ENCODE assay signal across 22 cellular contexts in genomic region chr6:98840385-98840784, GRCh38. TPM values are rescaled to one million over a fixed set of nuclear protein-coding genes. Genes with fewer than 3 reads are reported as not detected.
DNase-seq lines count a peak whose midpoint lies in the region; ATAC-seq, FAIRE-seq and TF ChIP-seq lines count a peak whose summit lies in the region.
"Had no signal": no experiment of that assay in that cellular context is flagged by ENCODE, and none has a peak within 500 bp of the region (broad histone marks: within the 10 kb centered on the region; RNA-seq: fewer than 3 reads in every experiment).

No MANE protein-coding gene starts in this region.

- H3K4me1 ChIP-seq in A673 (ENCODE audit: insufficient read depth, low read length, poor library complexity, severe bottlenecking): peaks cover 33% of the 10 kb centered on the region
- H3K4me1 ChIP-seq in endothelial cell of umbilical vein (ENCODE audit: control insufficient read depth, extremely low read depth, insufficient read depth, low read length): peaks cover under 1% of the 10 kb centered on the region

- no peak overlapping the region for H3K4me2 ChIP-seq in endothelial cell of umbilical vein (ENCODE audit: insufficient read depth, low read length)
- H3K4me2 ChIP-seq: BLaER1 treated with 17β-estradiol and CSF1 and Interleukin-3, amounts not matched to agents 10 nM and 100 nM had no signal

- dilution Hi-C loops in endothelial cell of umbilical vein (cut with MboI; ENCODE audit: extremely low pct_ligation_motif_present, low sequenced_read_pairs): no loop called here

- no peak for TF ChIP-seq CTCF in A673 (conservative IDR thresholded peaks at IDR 0.05; ENCODE audit: low read depth, low read length)
- TF ChIP-seq CTCF in endothelial cell of umbilical vein (IDR thresholded peaks at IDR 0.05; ENCODE audit: extremely low read depth in 1 of 2, insufficient read depth in 1 of 2, low read depth in 1 of 2, low read length in 2 of 2): no peak
- no peak for TF ChIP-seq CTCF in neural crest cell (conservative IDR thresholded peaks at IDR 0.05)

- CTCF ChIA-PET in A673 (lab: Charles Lee) (no interaction called here), endothelial cell of umbilical vein (lab: Charles Lee) (interaction anchor here (1.0 kb wide), 1 partner anchor 11 kb away, joined by 4 read pairs; no protein-coding TSS in a partner anchor)

- no peak for TF ChIP-seq POLR2A in endothelial cell of umbilical vein (IDR thresholded peaks at IDR 0.05; ENCODE audit: low read depth, low read length)

- H3K4me3 ChIP-seq in A673 (ENCODE audit: low read depth, low read length, poor library complexity, severe bottlenecking) (peak overlapping the region; percentile 91), endothelial cell of umbilical vein (replicated peaks in 1 of 3; ENCODE audit: insufficient read depth in 1 of 3, low read depth in 1 of 3, low read length in 3 of 3) (no peak overlapping the region)
- H3K4me3 ChIP-seq: BLaER1 treated with 17β-estradiol and CSF1 and Interleukin-3, amounts not matched to agents 10 nM and 100 nM; GM23248; K562; MG63 had no signal

- POLR2A ChIA-PET in A673 (lab: Charles Lee; ENCODE audit: low non-redundant PET) (interaction anchor here (0.6 kb wide), 1 partner anchor 262 kb away, joined by 3 read pairs; no protein-coding TSS in a partner anchor), endothelial cell of umbilical vein (lab: Charles Lee) (no interaction called here)

- H3K4me1 Mint-ChIP-seq in neural crest cell: peaks cover 52% of the 10 kb centered on the region
- peaks cover 23 to 31% of the 10 kb centered on the region in 2 donors for H3K4me1 Mint-ChIP-seq in immature natural killer cell

- H3K36me3 Mint-ChIP-seq in neural crest cell (ENCODE audit: low read depth): peaks cover 71% of the 10 kb centered on the region
- peaks cover 0 to 6% (median 0%) of the 10 kb centered on the region in 3 donors for H3K36me3 Mint-ChIP-seq in immature natural killer cell
- H3K36me3 Mint-ChIP-seq: CD8-positive, alpha-beta T cell had no signal

- H3K27me3 Mint-ChIP-seq in neural crest cell (ENCODE audit: low read depth): peaks cover 78% of the 10 kb centered on the region
- peaks cover 39 to 62% (median 44%) of the 10 kb centered on the region in 3 donors for H3K27me3 Mint-ChIP-seq in immature natural killer cell (ENCODE audit: low read depth in 3 of 3)

- peak overlapping the region; percentile 85 for H3K27ac Mint-ChIP-seq in neural crest cell (ENCODE audit: unreplicated experiment)
- no peak overlapping the region for H3K27ac Mint-ChIP-seq in immature natural killer cell
- H3K27ac Mint-ChIP-seq: CD8-positive, alpha-beta T cell had no signal

- H4K20me1 ChIP-seq in endothelial cell of umbilical vein (replicated peaks; ENCODE audit: control insufficient read depth, extremely low read depth, insufficient read depth, low read length): no peaks in the 10 kb centered on the region

- no peaks in the 10 kb centered on the region for H3K9me3 Mint-ChIP-seq in neural crest cell
- peaks cover 0 to 8% (median 0%) of the 10 kb centered on the region in 6 donors for H3K9me3 Mint-ChIP-seq in immature natural killer cell
- H3K9me3 Mint-ChIP-seq: CD8-positive, alpha-beta T cell had no signal

- no peaks in the 10 kb centered on the region for H3K27me3 ChIP-seq in A673 (replicated peaks; ENCODE audit: insufficient read depth, low read depth, low read length, poor library complexity)
- peaks cover 81 to 100% of the 10 kb centered on the region in 2 experiments for H3K27me3 ChIP-seq in endothelial cell of umbilical vein (ENCODE audit: control insufficient read depth in 2 of 2, insufficient read depth in 2 of 2, low read length in 2 of 2)

- no peaks in the 10 kb centered on the region for H3K9me1 ChIP-seq in endothelial cell of umbilical vein (replicated peaks; ENCODE audit: control insufficient read depth, extremely low read depth, insufficient read depth, low read length)

- no TSS peak for BruUV-seq in A673 (replicated peaks; lab: Mats Ljungman, UMichigan)
- no TSS peak for BruUV-seq in endothelial cell of umbilical vein (replicated peaks; lab: Mats Ljungman, UMichigan)

- H3K4me3 Mint-ChIP-seq in neural crest cell (peak overlapping the region; percentile 98), immature natural killer cell (no peak overlapping the region)
- H3K4me3 Mint-ChIP-seq: CD8-positive, alpha-beta T cell had no signal

- H3K36me3 ChIP-seq in A673 (ENCODE audit: insufficient read depth, low read length, poor library complexity, severe bottlenecking): peaks cover 6% of the 10 kb centered on the region
- H3K36me3 ChIP-seq in endothelial cell of umbilical vein (ENCODE audit: control insufficient read depth in 2 of 2, extremely low read depth in 1 of 2, insufficient read depth in 2 of 2, low read length in 2 of 2): no peaks in the 10 kb centered on the region
- H3K36me3 ChIP-seq: BLaER1 treated with 17β-estradiol and CSF1 and Interleukin-3, amounts not matched to agents 10 nM and 100 nM; MG63 had no signal

- no peak for ATAC-seq in HG03457 (IDR thresholded peaks at IDR 0.05; ENCODE audit: unreplicated experiment)
- ATAC-seq: CD8-positive, alpha-beta T cell had no signal

- H3K9me3 ChIP-seq in A673 (ENCODE audit: low read depth, low read length, poor library complexity, severe bottlenecking): no peaks in the 10 kb centered on the region
- no peaks in the 10 kb centered on the region for H3K9me3 ChIP-seq in endothelial cell of umbilical vein (replicated peaks; ENCODE audit: control insufficient read depth, insufficient read depth, low read length)
- H3K9me3 ChIP-seq: MG63 had no signal

- no peak overlapping the region for H3K27ac ChIP-seq in A673 (ENCODE audit: low read depth, low read length, poor library complexity, severe bottlenecking)
- H3K27ac ChIP-seq in endothelial cell of umbilical vein (ENCODE audit: insufficient read depth, low read depth, low read length): no peak overlapping the region
- H3K27ac ChIP-seq: 22Rv1; BLaER1 treated with 17β-estradiol and CSF1 and Interleukin-3, amounts not matched to agents 10 nM and 100 nM; GM23248 had no signal

- H3K9ac ChIP-seq in endothelial cell of umbilical vein (replicated peaks; ENCODE audit: extremely low read depth, insufficient read depth, low read length): no peak overlapping the region
- H3K9ac ChIP-seq: BLaER1 treated with 17β-estradiol and CSF1 and Interleukin-3, amounts not matched to agents 10 nM and 100 nM; GM23248 had no signal

- no peak for FAIRE-seq in endothelial cell of umbilical vein (lab: Jason Lieb, UNC)
- FAIRE-seq: GM12892 had no signal

- intact Hi-C loops in A673 (cut with micrococcal nuclease; ENCODE audit: unreplicated experiment): loop anchor here (10.0 kb wide), 1 partner anchor 566 kb away; no protein-coding TSS in a partner anchor
- intact Hi-C loops in endothelial cell of umbilical vein (cut with micrococcal nuclease): loop anchor here (10.0 kb wide), 1 partner anchor 1136 kb away; no protein-coding TSS in a partner anchor

- no peak for DNase-seq in A673 (ENCODE audit: low spot score)
- DNase-seq in astrocyte of the hippocampus (ENCODE audit: low read depth, low spot score): peak; percentile 57
- no peak for DNase-seq in endothelial cell of umbilical vein (ENCODE audit: low read depth, low spot score)
- DNase-seq in neural crest cell (ENCODE audit: low read depth, low spot score): no peak
- no peak for DNase-seq in cerebellum (ENCODE audit: low spot score)
- no peak for DNase-seq in T-helper 9 cell
- DNase-seq in immature natural killer cell: no peak
- DNase-seq: Calu3; CD8-positive, alpha-beta T cell; GM23248; MG63; NCI-H1048; NCI-H1417 treated with DMSO at 0.1 percent for 48 hours; NCI-H187; RPMI8226 had no signal

- H3K79me2 ChIP-seq in endothelial cell of umbilical vein (ENCODE audit: control insufficient read depth, insufficient read depth, low read length): no peaks in the 10 kb centered on the region

- H2AFZ ChIP-seq in endothelial cell of umbilical vein (ENCODE audit: low read depth, low read length): no peak overlapping the region
- H2AFZ ChIP-seq: GM23248 had no signal

TF ChIP-seq in endothelial cell of umbilical vein, 7 proteins besides CTCF, POLR2A, EP300 and RAD21:
- TF ChIP-seq MAX (IDR thresholded peaks at IDR 0.05; ENCODE audit: insufficient read depth, insufficient read length): no peak
- TF ChIP-seq EZH2 (IDR thresholded peaks at IDR 0.05; ENCODE audit: borderline replicate concordance, low read depth, low read length, severe bottlenecking): peak; percentile 11
TF ChIP-seq in endothelial cell of umbilical vein: peak in this region for 1.

RNA-seq across cellular contexts. Expression of gene POU3F2, which starts 6.0 kb away (rescaled TPM):
- 22.8 and 25.5 TPM in 2 replicates for total RNA-seq in A673 (2021)
- not detected in 2 replicates for total RNA-seq in endothelial cell of umbilical vein
- not detected in 2 replicates for polyA plus RNA-seq in endothelial cell of umbilical vein
- polyA plus RNA-seq in endothelial cell of umbilical vein (2011; cell fraction: cytosol; rRNA removed): not detected in 2 replicates
- not detected in 2 replicates for polyA plus RNA-seq in endothelial cell of umbilical vein (2011; cell fraction: nucleus; rRNA removed)
- not detected in 2 replicates for polyA plus RNA-seq in endothelial cell of umbilical vein (2012)
- 0.05 TPM in 1 of 2 replicates, not detected in the other for polyA minus RNA-seq in endothelial cell of umbilical vein
- 0.41 TPM for polyA minus RNA-seq in endothelial cell of umbilical vein (2011; cell fraction: cytosol; rRNA and poly(A)+ RNA removed)
- polyA minus RNA-seq in endothelial cell of umbilical vein (2011; cell fraction: nucleus; rRNA and poly(A)+ RNA removed): not detected in 2 replicates
- total RNA-seq in neural crest cell: 111 and 114 TPM in 2 replicates
- 27.4 TPM for total RNA-seq in cerebellum
- polyA plus RNA-seq in immature natural killer cell: not detected
- total RNA-seq: Calu3; CD8-positive, alpha-beta T cell; G401; GM23248; LHCN-M2 had no signal

Comparison
In these comparisons a context has a peak if more than half of its experiments do, and no peak if none do; other contexts are left out.
1. RNA of gene POU3F2, which starts 6.0 kb away (total RNA-seq): 111 to 114 TPM in neural crest cell, 27.4 TPM in cerebellum (single experiment) and 22.8 to 25.5 TPM in A673; not detected in endothelial cell of umbilical vein; every median in the first group is over 10 times any median in the second.